8 cellular contexts compared by ENCODE assay signal in genomic region chr5:134526483-134527155, GRCh38. TPM values are rescaled to one million over a fixed set of nuclear protein-coding genes. Genes with fewer than 3 reads are reported as not detected.
DNase-seq lines count a peak whose midpoint lies in the region; ATAC-seq and TF ChIP-seq lines count a peak whose summit lies in the region.

No MANE protein-coding gene starts in this region.

- H3K36me3 ChIP-seq in OCI-LY1 (ENCODE audit: insufficient read depth, low read length) = 0 out of 2 replicates have a peak, but pooled peaks cover 6% of the 10 kb centered on the region
- no peaks in the 10 kb centered on the region for H3K36me3 ChIP-seq in subcutaneous abdominal adipose tissue (ENCODE audit: control insufficient read depth in 5 of 5, insufficient read depth in 5 of 5, low read length in 5 of 5)

- H3K27me3 Mint-ChIP-seq in nephron (ENCODE audit: low read depth) = peaks cover 40% of the 10 kb centered on the region

- H3K36me3 Mint-ChIP-seq in nephron (ENCODE audit: low read depth) = no peaks in the 10 kb centered on the region

- no peak overlapping the region for H2AFZ ChIP-seq in OCI-LY1 (ENCODE audit: low read length)

- peaks cover 41% of the 10 kb centered on the region for H3K4me1 Mint-ChIP-seq in nephron

- H3K4me3 Mint-ChIP-seq in nephron = peak overlapping the region; percentile 87 to 93 (median 91)

- H3K27ac ChIP-seq in OCI-LY1 (ENCODE audit: low read depth, low read length, poor library complexity, severe bottlenecking) = peak overlapping the region; percentile 86
- H3K27ac ChIP-seq in subcutaneous abdominal adipose tissue (ENCODE audit: low read depth, low read length) = peak overlapping the region; percentile 95

- no peaks in the 10 kb centered on the region for H3K9me3 Mint-ChIP-seq in nephron

- H4K20me1 ChIP-seq in OCI-LY1 (ENCODE audit: insufficient read depth, low read length) = no peaks in the 10 kb centered on the region

- H3F3A ChIP-seq in OCI-LY1 (ENCODE audit: insufficient read depth, low read length) = 0 out of 2 replicates have a peak, but pooled peaks cover 4% of the 10 kb centered on the region

- H3K4me1 ChIP-seq in OCI-LY1 (ENCODE audit: insufficient read depth, low read length, severe bottlenecking) (peaks cover 34% of the 10 kb centered on the region), subcutaneous abdominal adipose tissue (ENCODE audit: control insufficient read depth in 5 of 5, insufficient read depth in 5 of 5, low read length in 5 of 5) (peaks cover 5 to 49% (median 48%) of the 10 kb centered on the region in 5 donors)

- H3K4me3 ChIP-seq in OCI-LY1 (ENCODE audit: low read depth, low read length, poor library complexity, severe bottlenecking) (peak overlapping the region; percentile 95), fibroblast of the aortic adventitia (ENCODE audit: low read depth, low read length) (peak overlapping the region; percentile 86), subcutaneous abdominal adipose tissue (ENCODE audit: low read depth in 1 of 5, low read length in 5 of 5) (peak overlapping the region in 4 of 5 donors; percentile 82 to 90 (median 87))

- no peaks in the 10 kb centered on the region for H3K27me3 ChIP-seq in OCI-LY1 (ENCODE audit: insufficient read depth, low read length)
- H3K27me3 ChIP-seq in subcutaneous abdominal adipose tissue (ENCODE audit: control insufficient read depth in 5 of 5, insufficient read depth in 4 of 5, low read length in 5 of 5) = no peaks in the 10 kb centered on the region

- peak overlapping the region in 1 of 3 experiments; percentile 95 for H3K27ac Mint-ChIP-seq in nephron

- peak overlapping the region; percentile 85 for H3K4me2 ChIP-seq in OCI-LY1 (ENCODE audit: low read length)

- no peaks in the 10 kb centered on the region for H3K9me2 ChIP-seq in OCI-LY1 (ENCODE audit: low read depth, low read length)

- DNase-seq in AG09319 (ENCODE audit: extremely low read depth, low read depth) (no peak), fibroblast of the aortic adventitia (ENCODE audit: low read depth) (no peak)
- peak; percentile 45 to 51 for DNase-seq in activated T-helper 1 cell treated with anti-CD3 and anti-CD28 coated beads, Interleukin-2, amount 50 U/mL, for 16 hours (ENCODE audit: low read depth in 1 of 2, low spot score in 1 of 2)

- H3K79me2 ChIP-seq in OCI-LY1 (ENCODE audit: insufficient read depth, low read length) = peaks cover 20% of the 10 kb centered on the region

- ATAC-seq in GM18867 (IDR thresholded peaks at IDR 0.05; ENCODE audit: unreplicated experiment) = peak; percentile 26
- ATAC-seq in HG03175 (IDR thresholded peaks at IDR 0.05; ENCODE audit: unreplicated experiment) = peak; percentile 17

- H3K9me3 ChIP-seq in OCI-LY1 (ENCODE audit: low read length) (no peaks in the 10 kb centered on the region), subcutaneous abdominal adipose tissue (ENCODE audit: control insufficient read depth in 5 of 5, low read length in 5 of 5) (no peaks in the 10 kb centered on the region)

- TF ChIP-seq CTCF in AG09319 (IDR thresholded peaks at IDR 0.05; ENCODE audit: low read depth, low read length) (peak; percentile 14), OCI-LY1 (IDR thresholded peaks at IDR 0.05; ENCODE audit: low read length) (peak; percentile 27; the same call in 1 of the 2 replicates), fibroblast of the aortic adventitia (IDR thresholded peaks at IDR 0.05; ENCODE audit: insufficient read depth, low read length) (peak; percentile 40), nephron (IDR thresholded peaks at IDR 0.05; ENCODE audit: unreplicated experiment in 3 of 3) (peak; percentile 23 to 47 (median 33))

- H3K9ac ChIP-seq in OCI-LY1 (ENCODE audit: low read length) (peak overlapping the region; percentile 96), subcutaneous abdominal adipose tissue (ENCODE audit: low read length in 5 of 5) (peak overlapping the region in 4 of 5 donors; percentile 34 to 76 (median 70))

RNA-seq across cellular contexts. Expression of gene JADE2, which starts 1.1 kb away (rescaled TPM):
- 28.0 and 38.8 TPM in 2 replicates for total RNA-seq in fibroblast of the aortic adventitia (ENCODE audit: low replicate concordance)

Comparison
In these comparisons a context has a peak if more than half of its experiments do, and no peak if none do; other contexts are left out.
1. DNase-seq: peak in activated T-helper 1 cell treated with anti-CD3 and anti-CD28 coated beads, Interleukin-2, amount 50 U/mL, for 16 hours (2 of 2); none in AG09319 (single experiment) and fibroblast of the aortic adventitia (single experiment).
2. Peak in every context shown above with its lines, with median percentiles within 50 percentile points of each other: CTCF ChIP-seq and H3K4me3 ChIP-seq.